30 cellular contexts compared by ENCODE assay signal in genomic region chr15:63084806-63085205, GRCh38.
"Had no signal": no experiment of that assay in that cellular context is flagged by ENCODE, and none has a peak within 500 bp of the region (broad histone marks: within the 10 kb centered on the region; RNA-seq: fewer than 3 reads in every experiment).

No MANE protein-coding gene starts in this region.

- H3K36me3 ChIP-seq: adrenal gland, esophagus muscularis mucosa, gastrocnemius medialis, heart left ventricle had no signal

- H3K27me3 ChIP-seq: adrenal gland, body of pancreas, esophagus muscularis mucosa, foreskin keratinocyte, gastrocnemius medialis, heart left ventricle had no signal

- FAIRE-seq: colon had no signal

- H3K27ac ChIP-seq: adrenal gland, body of pancreas, esophagus muscularis mucosa, foreskin keratinocyte, gastrocnemius medialis, heart left ventricle had no signal

- H3K9me3 ChIP-seq: adrenal gland, body of pancreas, esophagus muscularis mucosa, gastrocnemius medialis, heart left ventricle had no signal

- H3K4me3 ChIP-seq: adrenal gland, body of pancreas, esophagus muscularis mucosa, gastrocnemius medialis, heart left ventricle had no signal

- ATAC-seq: activated naive CD8-positive, alpha-beta T cell treated with anti-CD3 and anti-CD28 coated beads, Interleukin-2, amount 50 U/mL, for 24 hours; activated T-cell treated with anti-CD3 and anti-CD28 coated beads, Interleukin-2, amount 50 U/mL, for 4 hours; activated T-helper 17 cell treated with anti-CD3 and anti-CD28 coated beads, Interleukin-2, amount 50 U/mL, for 72 hours; body of pancreas; effector memory CD8-positive, alpha-beta T cell; foreskin keratinocyte; gastrocnemius medialis; heart left ventricle had no signal

- DNase-seq: activated CD4-positive, alpha-beta memory T cell treated with anti-CD3 and anti-CD28 coated beads, Interleukin-2, amount 10 ng/mL, durations not matched to agents 7 days and 5 days; activated CD4-positive, alpha-beta T cell treated with anti-CD3 and anti-CD28 coated beads for 1 hour; activated CD4-positive, alpha-beta T cell treated with anti-CD3 and anti-CD28 coated beads for 4 hours; activated CD4-positive, alpha-beta T cell treated with anti-CD3 and anti-CD28 coated beads, Interleukin-2, amount 10 ng/mL, durations not matched to agents 7 days and 5 days; activated CD4-positive, alpha-beta T cell treated with anti-CD3 and anti-CD28 coated beads, Interleukin-2, amount 50 U/mL, for 4 hours; activated CD8-positive, alpha-beta memory T cell treated with anti-CD3 and anti-CD28 coated beads, Interleukin-2, amount 50 U/mL, for 48 hours; activated effector memory CD4-positive, alpha-beta T cell treated with Interleukin-2 at 50 U/mL for 16 hours; activated naive CD4-positive, alpha-beta T cell treated with anti-CD3 and anti-CD28 coated beads for 36 hours; activated naive CD8-positive, alpha-beta T cell treated with anti-CD3 and anti-CD28 coated beads for 36 hours; activated naive CD8-positive, alpha-beta T cell treated with anti-CD3 and anti-CD28 coated beads, Interleukin-2, amount 50 U/mL, for 24 hours; activated T-cell treated with anti-CD3 and anti-CD28 coated beads for 4 hours; activated T-cell treated with anti-CD3 and anti-CD28 coated beads, Interleukin-2, amount 50 U/mL, for 4 hours; adrenal gland; amygdala; aorta; body of pancreas; caudate nucleus; cortex of kidney; dermis blood vessel endothelial cell; effector CD4-positive, alpha-beta T cell; effector memory CD8-positive, alpha-beta T cell; erythroblast; foreskin keratinocyte; gastrocnemius medialis; glutamatergic neuron; heart left ventricle; T-helper 2 cell had no signal
